Comparison of ENCODE assay signal across 8 cellular contexts in genomic region chr11:61827573-61828378, GRCh38. TPM values are rescaled to one million over a fixed set of nuclear protein-coding genes. Genes with fewer than 3 reads are reported as not detected.
DNase-seq lines count a peak whose midpoint lies in the region; ATAC-seq and TF ChIP-seq lines count a peak whose summit lies in the region.

TSS of gene FADS2 (plus strand) at chr11:61828300. CDS start at chr11:61828391, 91 bp downstream.

- H3K4me2 ChIP-seq in OCI-LY3 (ENCODE audit: low read length) = peak within 1 kb of the TSS; percentile 98

- H3K27ac ChIP-seq in HUES6 (ENCODE audit: low read depth, low read length) = peak within 1 kb of the TSS; percentile 85
- H3K27ac ChIP-seq in OCI-LY3 (ENCODE audit: low read length) = peak within 1 kb of the TSS; percentile 96

- peak within 1 kb of the TSS; percentile 98 for H3K9ac ChIP-seq in HUES6 (ENCODE audit: low read length)
- H3K9ac ChIP-seq in OCI-LY3 (ENCODE audit: low read length) = peak within 1 kb of the TSS; percentile 95

- ATAC-seq in GM21381 (IDR thresholded peaks at IDR 0.05; ENCODE audit: unreplicated experiment) = peak; percentile 68

- DNase-seq in COLO668 (lab: John Stamatoyannopoulos, UW; ENCODE audit: unreplicated experiment) (peak; percentile 86), activated T-helper 1 cell treated with Interleukin-2 at 50 U/mL for 16 hours (ENCODE audit: low read depth) (peak; percentile 33), fibroblast of gingiva (ENCODE audit: low read depth) (peak; percentile 99), myocyte (ENCODE audit: low read depth) (peak; percentile 89)
- DNase-seq in stimulated activated naive CD4-positive, alpha-beta T cell (lab: John Stamatoyannopoulos, UW) = peak; percentile 15 to 81 (median 44)

- H2AFZ ChIP-seq in OCI-LY3 (ENCODE audit: low read depth, low read length) = no peak within 1 kb of the TSS

- H4K20me1 ChIP-seq in OCI-LY3 (ENCODE audit: insufficient read depth, low read length) = peaks cover 30% of the 10 kb centered on the region

- H3K79me2 ChIP-seq in OCI-LY3 (ENCODE audit: low read length) = peaks cover 68% of the 10 kb centered on the region

- no peak for TF ChIP-seq CTCF in OCI-LY3 (IDR thresholded peaks at IDR 0.05; ENCODE audit: low read depth, low read length)

- H3K4me3 ChIP-seq in HUES6 (ENCODE audit: low read depth, low read length) (peak within 1 kb of the TSS; percentile 99), OCI-LY3 (ENCODE audit: low read length) (peak within 1 kb of the TSS; percentile 90)

- H3K4me1 ChIP-seq in HUES6 (ENCODE audit: control insufficient read depth, insufficient read depth, low read length) = peaks cover 42% of the 10 kb centered on the region
- H3K4me1 ChIP-seq in OCI-LY3 (ENCODE audit: low read length) = peaks cover 47% of the 10 kb centered on the region

- H3K27me3 ChIP-seq in HUES6 (ENCODE audit: control insufficient read depth, insufficient read depth, low read length) (no peaks in the 10 kb centered on the region), OCI-LY3 (ENCODE audit: low read depth, low read length) (no peaks in the 10 kb centered on the region)

- no peaks in the 10 kb centered on the region for H3K9me3 ChIP-seq in HUES6 (ENCODE audit: control insufficient read depth, insufficient read depth, low read depth, low read length)
- no peaks in the 10 kb centered on the region for H3K9me3 ChIP-seq in OCI-LY3 (ENCODE audit: insufficient read depth, low read length)

- H3K36me3 ChIP-seq in HUES6 (ENCODE audit: control insufficient read depth, insufficient read depth, low read length) (peaks cover 20% of the 10 kb centered on the region; the same call in 1 of the 2 replicates), OCI-LY3 (replicated peaks; ENCODE audit: low read depth, low read length) (peaks cover 33% of the 10 kb centered on the region)

RNA-seq across cellular contexts. Expression of gene FADS2, which starts in this region (rescaled TPM):
- 68.6 and 175 TPM in 2 replicates for total RNA-seq in myocyte
- 156 TPM for polyA plus RNA-seq in myocyte (2012)

Comparison
In these comparisons a context has a peak if more than half of its experiments do, and no peak if none do; other contexts are left out.
1. Peak in every context shown above with its lines: DNase-seq, ATAC-seq, H3K4me3 ChIP-seq and H3K27ac ChIP-seq.
2. DNase-seq: peak in every context shown above with its lines; median percentile 99 in fibroblast of gingiva; 89 in myocyte; 86 in COLO668; 44 in stimulated activated naive CD4-positive, alpha-beta T cell; 33 in activated T-helper 1 cell treated with Interleukin-2 at 50 U/mL for 16 hours.